In genomic region chr13:41696163-41697003, GRCh38 we compare ENCODE assay signal across 10 cellular contexts.
A peak's percentile ranks its signal among the peaks of the same experiment; 100 is the strongest.
DNase-seq lines count a peak whose midpoint lies in the region; ATAC-seq and TF ChIP-seq lines count a peak whose summit lies in the region.
"Had no signal": no experiment of that assay in that cellular context is flagged by ENCODE, and none has a peak within 500 bp of the region (broad histone marks: within the 10 kb centered on the region; RNA-seq: fewer than 3 reads in every experiment).

No MANE protein-coding gene starts in this region.

- no peak for TF ChIP-seq POLR2A in stomach (IDR thresholded peaks at IDR 0.05)

- no peaks in the 10 kb centered on the region for H3K9me3 Mint-ChIP-seq in activated CD8-positive, alpha-beta T cell treated with anti-CD3 and anti-CD28 coated beads for 36 hours
- no peaks in the 10 kb centered on the region for H3K9me3 Mint-ChIP-seq in activated CD8-positive, alpha-beta T cell treated with anti-CD3 and anti-CD28 coated beads, Interleukin-2, amount 10 ng/mL, durations not matched to agents 7 days and 5 days (ENCODE audit: insufficient read depth)
- H3K9me3 Mint-ChIP-seq: activated naive CD4-positive, alpha-beta T cell treated with anti-CD3 and anti-CD28 coated beads for 36 hours had no signal

- H3K27ac ChIP-seq in SK-N-SH (ENCODE audit: low read depth in 2 of 2, low read length in 1 of 2), result peak overlapping the region in 1 of 2 experiments; percentile 90; a peak in 2 of 4 replicates
- H3K27ac ChIP-seq in stomach, result peak overlapping the region in 4 of 5 donors; percentile 26 to 75 (median 42)
- no peak overlapping the region for H3K27ac ChIP-seq in substantia nigra (ENCODE audit: low read depth, low read length, poor library complexity, severe bottlenecking)

- ATAC-seq in activated CD8-positive, alpha-beta T cell treated with anti-CD3 and anti-CD28 coated beads for 36 hours, result peak; percentile 17
- ATAC-seq in activated CD8-positive, alpha-beta T cell treated with anti-CD3 and anti-CD28 coated beads, Interleukin-2, amount 10 ng/mL, durations not matched to agents 7 days and 5 days, result no peak
- no peak for ATAC-seq in HG03469 (IDR thresholded peaks at IDR 0.05; ENCODE audit: unreplicated experiment)

- peaks cover 35% of the 10 kb centered on the region for H3F3A ChIP-seq in SK-N-SH (replicated peaks; ENCODE audit: insufficient read depth)

- H3K27me3 ChIP-seq in SK-N-SH (ENCODE audit: insufficient read depth), result no peaks in the 10 kb centered on the region
- H3K27me3 ChIP-seq in stomach, result no peaks in the 10 kb centered on the region
- H3K27me3 ChIP-seq: right atrium auricular region had no signal

- H3K36me3 ChIP-seq in SK-N-SH (replicated peaks in 1 of 2; ENCODE audit: control insufficient read depth in 1 of 2, insufficient read depth in 2 of 2, low read length in 1 of 2), result peaks cover 7 to 13% of the 10 kb centered on the region in 2 experiments
- H3K36me3 ChIP-seq in stomach, result peaks cover 0 to 16% (median 7%) of the 10 kb centered on the region in 4 donors

- peaks cover 8% of the 10 kb centered on the region for H3K4me1 Mint-ChIP-seq in activated CD8-positive, alpha-beta T cell treated with anti-CD3 and anti-CD28 coated beads for 36 hours (ENCODE audit: low read depth)
- no peaks in the 10 kb centered on the region for H3K4me1 Mint-ChIP-seq in activated CD8-positive, alpha-beta T cell treated with anti-CD3 and anti-CD28 coated beads, Interleukin-2, amount 10 ng/mL, durations not matched to agents 7 days and 5 days (ENCODE audit: low read depth)

- peaks cover 25% of the 10 kb centered on the region for H3K36me3 Mint-ChIP-seq in activated CD8-positive, alpha-beta T cell treated with anti-CD3 and anti-CD28 coated beads for 36 hours (ENCODE audit: low read depth)
- peaks cover 8% of the 10 kb centered on the region for H3K36me3 Mint-ChIP-seq in activated CD8-positive, alpha-beta T cell treated with anti-CD3 and anti-CD28 coated beads, Interleukin-2, amount 10 ng/mL, durations not matched to agents 7 days and 5 days (ENCODE audit: low read depth)

- no peak overlapping the region for H2AFZ ChIP-seq in SK-N-SH (ENCODE audit: low read depth)

- H3K4me3 Mint-ChIP-seq in activated CD8-positive, alpha-beta T cell treated with anti-CD3 and anti-CD28 coated beads for 36 hours, result no peak overlapping the region
- no peak overlapping the region for H3K4me3 Mint-ChIP-seq in activated CD8-positive, alpha-beta T cell treated with anti-CD3 and anti-CD28 coated beads, Interleukin-2, amount 10 ng/mL, durations not matched to agents 7 days and 5 days
- H3K4me3 Mint-ChIP-seq: activated naive CD4-positive, alpha-beta T cell treated with anti-CD3 and anti-CD28 coated beads for 36 hours had no signal

- H3K27me3 Mint-ChIP-seq in activated CD8-positive, alpha-beta T cell treated with anti-CD3 and anti-CD28 coated beads for 36 hours, result no peaks in the 10 kb centered on the region
- no peaks in the 10 kb centered on the region for H3K27me3 Mint-ChIP-seq in activated CD8-positive, alpha-beta T cell treated with anti-CD3 and anti-CD28 coated beads, Interleukin-2, amount 10 ng/mL, durations not matched to agents 7 days and 5 days (ENCODE audit: low read depth)

- CTCF ChIA-PET in activated CD8-positive, alpha-beta T cell treated with anti-CD3 and anti-CD28 coated beads for 36 hours (lab: Charles Lee), result interaction anchor here (0.8 kb wide), 1 partner anchor 20 kb away, joined by 3 read pairs; no protein-coding TSS in a partner anchor
- CTCF ChIA-PET in activated CD8-positive, alpha-beta T cell treated with anti-CD3 and anti-CD28 coated beads, Interleukin-2, amount 10 ng/mL, durations not matched to agents 7 days and 5 days (lab: Charles Lee), result no interaction called here
- CTCF ChIA-PET in SK-N-SH (lab: Yijun Ruan, JAX), result no interaction called here

- H3K9ac ChIP-seq in SK-N-SH, result peak overlapping the region; percentile 34; the same call in 1 of the 2 replicates

- H4K20me1 ChIP-seq in SK-N-SH (ENCODE audit: insufficient read depth), result no peaks in the 10 kb centered on the region

- POLR2A ChIA-PET in activated CD8-positive, alpha-beta T cell treated with anti-CD3 and anti-CD28 coated beads for 36 hours (lab: Charles Lee), result no interaction called here
- POLR2A ChIA-PET in activated CD8-positive, alpha-beta T cell treated with anti-CD3 and anti-CD28 coated beads, Interleukin-2, amount 10 ng/mL, durations not matched to agents 7 days and 5 days (lab: Charles Lee), result no interaction called here
- POLR2A ChIA-PET in SK-N-SH (lab: Yijun Ruan, JAX), result no interaction called here

- H3K27ac Mint-ChIP-seq in activated CD8-positive, alpha-beta T cell treated with anti-CD3 and anti-CD28 coated beads for 36 hours, result no peak overlapping the region
- no peak overlapping the region for H3K27ac Mint-ChIP-seq in activated CD8-positive, alpha-beta T cell treated with anti-CD3 and anti-CD28 coated beads, Interleukin-2, amount 10 ng/mL, durations not matched to agents 7 days and 5 days
- H3K27ac Mint-ChIP-seq: activated naive CD4-positive, alpha-beta T cell treated with anti-CD3 and anti-CD28 coated beads for 36 hours had no signal

- no peaks in the 10 kb centered on the region for H3K9me2 ChIP-seq in SK-N-SH

- TF ChIP-seq EP300 in SK-N-SH (IDR thresholded peaks at IDR 0.05; ENCODE audit: borderline replicate concordance in 1 of 2, low read depth in 1 of 2, low read length in 1 of 2), result peak in 1 of 2 experiments; percentile 75; a peak in 1 of 4 replicates
- no peak for TF ChIP-seq EP300 in stomach (IDR thresholded peaks at IDR 0.05)

- H3K4me3 ChIP-seq in SK-N-SH (ENCODE audit: low read depth in 2 of 2, low read length in 1 of 2) (no peak overlapping the region), stomach (no peak overlapping the region)
- H3K4me3 ChIP-seq: right atrium auricular region had no signal

- H3K9me3 ChIP-seq in SK-N-SH (no peaks in the 10 kb centered on the region), stomach (no peaks in the 10 kb centered on the region)
- H3K9me3 ChIP-seq: right atrium auricular region had no signal

- H3K4me2 ChIP-seq in SK-N-SH, result no peak overlapping the region

- TF ChIP-seq RAD21 in SK-N-SH (IDR thresholded peaks at IDR 0.05; ENCODE audit: low read length), result no peak

- intact Hi-C loops in activated CD8-positive, alpha-beta T cell treated with anti-CD3 and anti-CD28 coated beads for 36 hours (cut with micrococcal nuclease), result no loop called here
- intact Hi-C loops in stomach (cut with DNase I; ENCODE audit: low total_unique reads), result no loop called here

- no peak for TF ChIP-seq CTCF in activated CD8-positive, alpha-beta T cell treated with anti-CD3 and anti-CD28 coated beads for 36 hours (IDR thresholded peaks at IDR 0.05)
- no peak for TF ChIP-seq CTCF in SK-N-SH (IDR thresholded peaks at IDR 0.05)
- no peak for TF ChIP-seq CTCF in stomach (IDR thresholded peaks at IDR 0.05)

- no peaks in the 10 kb centered on the region for H3K79me2 ChIP-seq in SK-N-SH (ENCODE audit: insufficient read depth)

- H3K4me1 ChIP-seq in SK-N-SH (ENCODE audit: control insufficient read depth in 1 of 2, insufficient read depth in 2 of 2, low read depth in 1 of 2, low read length in 1 of 2) (peaks cover 8 to 22% of the 10 kb centered on the region in 2 experiments), stomach (peaks cover 6 to 45% (median 23%) of the 10 kb centered on the region in 4 donors)

- DNase-seq in activated CD8-positive, alpha-beta T cell treated with anti-CD3 and anti-CD28 coated beads for 36 hours, result no peak
- DNase-seq in activated CD8-positive, alpha-beta T cell treated with anti-CD3 and anti-CD28 coated beads, Interleukin-2, amount 10 ng/mL, durations not matched to agents 7 days and 5 days, result no peak
- DNase-seq in SK-N-SH (no peak), glomerular visceral epithelial cell (ENCODE audit: extremely low spot score) (peak; percentile 37), stomach (no peak), substantia nigra (lab: John Stamatoyannopoulos, UW) (no peak)
- no peak for DNase-seq in activated CD4-positive, alpha-beta T cell treated with anti-CD3 and anti-CD28 coated beads for 48 hours
- DNase-seq: activated naive CD4-positive, alpha-beta T cell treated with anti-CD3 and anti-CD28 coated beads for 36 hours had no signal

TF ChIP-seq in SK-N-SH, 30 proteins besides CTCF, POLR2A, EP300 and RAD21 (continues in another document):
- TF ChIP-seq TEAD4 (IDR thresholded peaks at IDR 0.05; ENCODE audit: borderline replicate concordance, insufficient read depth), result peak; percentile 61; the same call in 1 of the 2 replicates
- peak; percentile 49; the same call in 1 of the 2 replicates for TF ChIP-seq FOSL2 (IDR thresholded peaks at IDR 0.05; ENCODE audit: borderline replicate concordance, low read depth)
- no peak for TF ChIP-seq GATA2 (CRISPR knock-in tag; IDR thresholded peaks at IDR 0.05)
- peak; percentile 67 for TF ChIP-seq NFIC (IDR thresholded peaks at IDR 0.05; ENCODE audit: borderline replicate concordance)
- peak; percentile 46; the same call in 1 of the 2 replicates for TF ChIP-seq POLR2AphosphoS5 (IDR thresholded peaks at IDR 0.05; ENCODE audit: low read depth, low read length)
- TF ChIP-seq ELF1 (IDR thresholded peaks at IDR 0.05), result no peak
- TF ChIP-seq FOXJ3 (CRISPR knock-in tag; IDR thresholded peaks at IDR 0.05), result no peak
- TF ChIP-seq RXRA (IDR thresholded peaks at IDR 0.05; ENCODE audit: borderline replicate concordance, low read depth), result peak; percentile 65; the same call in 1 of the 2 replicates
- TF ChIP-seq JUND (IDR thresholded peaks at IDR 0.05), result peak; percentile 77
- TF ChIP-seq TCF12 (IDR thresholded peaks at IDR 0.05), result peak; percentile 87
- TF ChIP-seq SIN3A (IDR thresholded peaks at IDR 0.05; ENCODE audit: borderline replicate concordance, low read depth, low read length), result no peak
- no peak for TF ChIP-seq GABPA (IDR thresholded peaks at IDR 0.05; ENCODE audit: low read depth)
- TF ChIP-seq, protein P1, sequence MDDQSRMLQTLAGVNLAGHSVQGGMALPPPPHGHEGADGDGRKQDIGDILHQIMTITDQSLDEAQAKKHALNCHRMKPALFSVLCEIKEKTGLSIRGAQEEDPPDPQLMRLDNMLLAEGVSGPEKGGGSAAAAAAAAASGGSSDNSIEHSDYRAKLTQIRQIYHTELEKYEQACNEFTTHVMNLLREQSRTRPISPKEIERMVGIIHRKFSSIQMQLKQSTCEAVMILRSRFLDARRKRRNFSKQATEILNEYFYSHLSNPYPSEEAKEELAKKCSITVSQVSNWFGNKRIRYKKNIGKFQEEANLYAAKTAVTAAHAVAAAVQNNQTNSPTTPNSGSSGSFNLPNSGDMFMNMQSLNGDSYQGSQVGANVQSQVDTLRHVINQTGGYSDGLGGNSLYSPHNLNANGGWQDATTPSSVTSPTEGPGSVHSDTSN (IDR thresholded peaks at IDR 0.05), result peak; percentile 89
- peak; percentile 75; the same call in 1 of the 2 replicates for TF ChIP-seq MEF2A (IDR thresholded peaks at IDR 0.05; ENCODE audit: borderline replicate concordance, low read depth)
